2 cellular contexts compared by ENCODE assay signal in genomic region chr17:2418572-2418971, GRCh38.
TF ChIP-seq lines count a peak whose summit lies in the region.

No MANE protein-coding gene starts in this region.

TF ChIP-seq in liver, 16 proteins besides CTCF, POLR2A, EP300 and RAD21:
- TF ChIP-seq NR2F2 (IDR thresholded peaks at IDR 0.05) (peak; percentile 13), SP1 (IDR thresholded peaks at IDR 0.05) (no peak), FOXA1 (IDR thresholded peaks at IDR 0.05) (no peak), HNF4A (conservative IDR thresholded peaks at IDR 0.05) (no peak)
- TF ChIP-seq, protein P1, sequence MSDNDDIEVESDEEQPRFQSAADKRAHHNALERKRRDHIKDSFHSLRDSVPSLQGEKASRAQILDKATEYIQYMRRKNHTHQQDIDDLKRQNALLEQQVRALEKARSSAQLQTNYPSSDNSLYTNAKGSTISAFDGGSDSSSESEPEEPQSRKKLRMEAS (IDR thresholded peaks at IDR 0.05) = no peak
- TF ChIP-seq, protein P2, sequence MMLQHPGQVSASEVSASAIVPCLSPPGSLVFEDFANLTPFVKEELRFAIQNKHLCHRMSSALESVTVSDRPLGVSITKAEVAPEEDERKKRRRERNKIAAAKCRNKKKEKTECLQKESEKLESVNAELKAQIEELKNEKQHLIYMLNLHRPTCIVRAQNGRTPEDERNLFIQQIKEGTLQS (IDR thresholded peaks at IDR 0.05) = no peak
TF ChIP-seq in liver: peak in this region for 1.

TF ChIP-seq in HepG2, 621 proteins besides CTCF, POLR2A, EP300 and RAD21:
- TF ChIP-seq GRHL1 (CRISPR knock-in tag; conservative IDR thresholded peaks at IDR 0.05) (no peak), ZNF557 (CRISPR knock-in tag; IDR thresholded peaks at IDR 0.05) (no peak)
- TF ChIP-seq, protein P3, sequence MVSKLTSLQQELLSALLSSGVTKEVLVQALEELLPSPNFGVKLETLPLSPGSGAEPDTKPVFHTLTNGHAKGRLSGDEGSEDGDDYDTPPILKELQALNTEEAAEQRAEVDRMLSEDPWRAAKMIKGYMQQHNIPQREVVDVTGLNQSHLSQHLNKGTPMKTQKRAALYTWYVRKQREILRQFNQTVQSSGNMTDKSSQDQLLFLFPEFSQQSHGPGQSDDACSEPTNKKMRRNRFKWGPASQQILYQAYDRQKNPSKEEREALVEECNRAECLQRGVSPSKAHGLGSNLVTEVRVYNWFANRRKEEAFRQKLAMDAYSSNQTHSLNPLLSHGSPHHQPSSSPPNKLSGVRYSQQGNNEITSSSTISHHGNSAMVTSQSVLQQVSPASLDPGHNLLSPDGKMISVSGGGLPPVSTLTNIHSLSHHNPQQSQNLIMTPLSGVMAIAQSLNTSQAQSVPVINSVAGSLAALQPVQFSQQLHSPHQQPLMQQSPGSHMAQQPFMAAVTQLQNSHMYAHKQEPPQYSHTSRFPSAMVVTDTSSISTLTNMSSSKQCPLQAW (CRISPR knock-in tag; IDR thresholded peaks at IDR 0.05) = no peak
